ENCODE assay signal across 11 cellular contexts in genomic region chr21:38819719-38820147, GRCh38. TPM values are rescaled to one million over a fixed set of nuclear protein-coding genes. Genes with fewer than 3 reads are reported as not detected.
A peak's percentile ranks its signal among the peaks of the same experiment; 100 is the strongest.
DNase-seq lines count a peak whose midpoint lies in the region; ATAC-seq and TF ChIP-seq lines count a peak whose summit lies in the region.
"Had no signal": no experiment of that assay in that cellular context is flagged by ENCODE, and none has a peak within 500 bp of the region (broad histone marks: within the 10 kb centered on the region; RNA-seq: fewer than 3 reads in every experiment).

No MANE protein-coding gene starts in this region.

- H3K4me3 Mint-ChIP-seq in activated naive CD8-positive, alpha-beta T cell treated with anti-CD3 and anti-CD28 coated beads, Interleukin-2, amount 50 U/mL, for 24 hours = no peak overlapping the region

- DNase-seq in left ventricle myocardium inferior (no peak), Right ventricle myocardium superior (no peak), aorta (no peak)
- DNase-seq in activated T-cell treated with anti-CD3 and anti-CD28 coated beads, Interleukin-2, amount 50 U/mL, for 48 hours = no peak
- no peak for DNase-seq in activated naive CD8-positive, alpha-beta T cell treated with anti-CD3 and anti-CD28 coated beads, Interleukin-2, amount 50 U/mL, for 24 hours
- DNase-seq: dorsolateral prefrontal cortex; NCI-H2029 treated with DMSO at 0.1 percent for 48 hours; stimulated activated CD4-positive, alpha-beta T cell treated with anti-CD3 and anti-CD28 coated beads, Interleukin-12 subunit alpha, Interleukin-12 subunit beta, amount 100 ng/mL, for 4 hours had no signal

- H3K36me3 Mint-ChIP-seq in activated naive CD8-positive, alpha-beta T cell treated with anti-CD3 and anti-CD28 coated beads, Interleukin-2, amount 50 U/mL, for 24 hours (ENCODE audit: low read depth) = peaks cover 88% of the 10 kb centered on the region

- H3K27ac ChIP-seq in left ventricle myocardium inferior (replicated peaks) = peak overlapping the region; percentile 78
- peak overlapping the region; percentile 57 for H3K27ac ChIP-seq in duodenal mucosa (ENCODE audit: low read depth, low read length)
- peak overlapping the region; percentile 13 for H3K27ac ChIP-seq in muscle layer of colon (ENCODE audit: low read depth, low read length)
- peak overlapping the region; percentile 29 for H3K27ac ChIP-seq in aorta (ENCODE audit: low read depth in 1 of 2, low read length in 2 of 2)

- H3K27me3 Mint-ChIP-seq in activated naive CD8-positive, alpha-beta T cell treated with anti-CD3 and anti-CD28 coated beads, Interleukin-2, amount 50 U/mL, for 24 hours = no peaks in the 10 kb centered on the region

- no peak for TF ChIP-seq CTCF in left ventricle myocardium inferior (IDR thresholded peaks at IDR 0.05; ENCODE audit: borderline replicate concordance)

- no peak overlapping the region for H3K4me3 ChIP-seq in left ventricle myocardium inferior
- no peak overlapping the region for H3K4me3 ChIP-seq in duodenal mucosa (ENCODE audit: low read depth in 1 of 2, low read length in 2 of 2)
- H3K4me3 ChIP-seq in muscle layer of colon (ENCODE audit: low read depth in 1 of 2, low read length in 2 of 2) = no peak overlapping the region
- no peak overlapping the region for H3K4me3 ChIP-seq in aorta (ENCODE audit: low read length in 2 of 2)
- H3K4me3 ChIP-seq: dorsolateral prefrontal cortex had no signal

- peaks cover 2% of the 10 kb centered on the region for H3K4me1 Mint-ChIP-seq in activated naive CD8-positive, alpha-beta T cell treated with anti-CD3 and anti-CD28 coated beads, Interleukin-2, amount 50 U/mL, for 24 hours

- WGBS in aorta, 2 donors = 65 to 69% methylated on average over 8 of the region's 8 CpGs

- H3K27me3 ChIP-seq in left ventricle myocardium inferior (ENCODE audit: low read depth) = no peaks in the 10 kb centered on the region
- no peaks in the 10 kb centered on the region for H3K27me3 ChIP-seq in duodenal mucosa (ENCODE audit: control insufficient read depth in 1 of 2, insufficient read depth in 2 of 2, low read length in 2 of 2)
- no peaks in the 10 kb centered on the region for H3K27me3 ChIP-seq in muscle layer of colon (ENCODE audit: control insufficient read depth in 1 of 2, insufficient read depth in 2 of 2, low read length in 2 of 2)
- H3K27me3 ChIP-seq in aorta (ENCODE audit: control insufficient read depth in 1 of 2, insufficient read depth in 2 of 2, low read length in 1 of 2) = no peaks in the 10 kb centered on the region
- H3K27me3 ChIP-seq: dorsolateral prefrontal cortex had no signal

- no peaks in the 10 kb centered on the region for H3K9me3 Mint-ChIP-seq in activated naive CD8-positive, alpha-beta T cell treated with anti-CD3 and anti-CD28 coated beads, Interleukin-2, amount 50 U/mL, for 24 hours

- H3K27ac Mint-ChIP-seq in activated naive CD8-positive, alpha-beta T cell treated with anti-CD3 and anti-CD28 coated beads, Interleukin-2, amount 50 U/mL, for 24 hours = no peak overlapping the region

- H3K36me3 ChIP-seq in left ventricle myocardium inferior = peaks cover 97% of the 10 kb centered on the region
- H3K36me3 ChIP-seq in duodenal mucosa (ENCODE audit: control insufficient read depth in 1 of 2, insufficient read depth in 2 of 2, low read length in 2 of 2) = peaks cover 80 to 93% of the 10 kb centered on the region in 2 donors
- peaks cover 77% of the 10 kb centered on the region for H3K36me3 ChIP-seq in muscle layer of colon (ENCODE audit: insufficient read depth, low read length)
- peaks cover 14 to 26% of the 10 kb centered on the region in 2 donors for H3K36me3 ChIP-seq in aorta (ENCODE audit: control insufficient read depth in 1 of 2, insufficient read depth in 2 of 2, low read length in 1 of 2)

- H3K4me1 ChIP-seq in left ventricle myocardium inferior (peaks cover 73% of the 10 kb centered on the region), duodenal mucosa (ENCODE audit: control insufficient read depth in 1 of 2, insufficient read depth in 2 of 2, low read length in 2 of 2) (peaks cover 62 to 83% of the 10 kb centered on the region in 2 donors), muscle layer of colon (ENCODE audit: insufficient read depth, low read length) (peaks cover 47% of the 10 kb centered on the region), aorta (ENCODE audit: control insufficient read depth in 1 of 2, insufficient read depth in 2 of 2, low read length in 2 of 2) (peaks cover 0 to 4% of the 10 kb centered on the region in 2 donors)

- intact Hi-C loops in left ventricle myocardium inferior (cut with micrococcal nuclease) = no loop called here
- intact Hi-C loops in Right ventricle myocardium superior (cut with DNase I) = loop anchor here (5.0 kb wide), 1 partner anchor 93 kb away; no protein-coding TSS in a partner anchor
- intact Hi-C loops in aorta (cut with DNase I) = loop anchor here (5.0 kb wide), 5 partner anchors 93 to 298 kb away; no protein-coding TSS in a partner anchor

- H3K9ac ChIP-seq in duodenal mucosa (ENCODE audit: low read depth in 1 of 2, low read length in 2 of 2) = peak overlapping the region in 1 of 2 donors; percentile 34
- no peak overlapping the region for H3K9ac ChIP-seq in muscle layer of colon (ENCODE audit: low read length)

- H3K9me3 ChIP-seq in left ventricle myocardium inferior (replicated peaks) (no peaks in the 10 kb centered on the region), duodenal mucosa (ENCODE audit: control insufficient read depth in 1 of 2, low read length in 2 of 2) (no peaks in the 10 kb centered on the region), muscle layer of colon (ENCODE audit: low read length) (no peaks in the 10 kb centered on the region), aorta (ENCODE audit: control insufficient read depth, low read length) (no peaks in the 10 kb centered on the region)

- ATAC-seq in Right ventricle myocardium superior (ENCODE audit: poor library complexity) (no peak), aorta (ENCODE audit: low FRiP score) (no peak), GM19452 (IDR thresholded peaks at IDR 0.05; ENCODE audit: unreplicated experiment) (no peak)
- ATAC-seq in activated naive CD8-positive, alpha-beta T cell treated with anti-CD3 and anti-CD28 coated beads, Interleukin-2, amount 50 U/mL, for 24 hours = no peak

RNA-seq across cellular contexts. Expression of gene ETS2, which starts 14.0 kb away (rescaled TPM):
- total RNA-seq in left ventricle myocardium inferior = 40.9 TPM
- total RNA-seq in Right ventricle myocardium superior = 37.2 TPM
- total RNA-seq in aorta = 100 to 1,000 TPM; 145 to 232 TPM
- polyA plus RNA-seq in aorta = 10 to 100 TPM; 40.2 to 76.8 TPM

Comparison
In these comparisons a context has a peak if more than half of its experiments do, and no peak if none do; other contexts are left out.
1. H3K27ac ChIP-seq: peak in every context shown above with its lines; median percentile 78 in left ventricle myocardium inferior; 57 in duodenal mucosa; 29 in aorta; 13 in muscle layer of colon.